In the genomic region with DNA sequence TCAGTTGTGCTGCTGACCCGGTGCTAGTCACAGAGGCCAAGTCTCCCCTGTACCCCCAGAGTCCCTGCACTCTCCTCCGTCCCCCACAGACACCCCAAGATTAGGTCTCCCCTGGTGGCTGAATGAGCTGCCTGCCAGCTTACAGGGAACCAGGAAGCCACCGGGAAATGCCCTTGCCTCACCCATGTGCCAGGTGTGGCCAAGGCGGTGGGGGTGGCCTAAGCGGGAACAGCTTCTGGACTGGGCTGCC, we compare ENCODE assay signal across 11 cellular contexts. TPM values are rescaled to one million over a fixed set of nuclear protein-coding genes. Genes with fewer than 3 reads are reported as not detected.
DNase-seq lines count a peak whose midpoint lies in the region; ATAC-seq, FAIRE-seq and TF ChIP-seq lines count a peak whose summit lies in the region.
"Had no signal": no experiment of that assay in that cellular context is flagged by ENCODE, and none has a peak within 500 bp of the region (broad histone marks: within the 10 kb centered on the region; RNA-seq: fewer than 3 reads in every experiment).

No MANE protein-coding gene starts in this region.

- H3K36me3 Mint-ChIP-seq in Calu3 (ENCODE audit: insufficient read depth, unreplicated experiment) (peaks cover 49% of the 10 kb centered on the region), astrocyte (ENCODE audit: low read depth, unreplicated experiment) (peaks cover 15% of the 10 kb centered on the region)
- H3K36me3 Mint-ChIP-seq in activated T-cell treated with anti-CD3 and anti-CD28 coated beads, Interleukin-2, amount 50 U/mL, for 4 hours (ENCODE audit: insufficient read depth) = no peaks in the 10 kb centered on the region

- 90% methylated on average over 4 of the region's 5 CpGs for WGBS in smooth muscle cell (ENCODE audit: low lambda C conversion rate)
- WGBS in testis, 2 donors = 90 to 94% methylated on average over 5 of the region's 5 CpGs
- WGBS in ovary, 3 donors = 86 to 90% (median 89%) methylated on average over 5 of the region's 5 CpGs

- peaks cover 42% of the 10 kb centered on the region for H3K4me1 ChIP-seq in astrocyte (ENCODE audit: insufficient read depth, low read length)
- peaks cover 44 to 80% of the 10 kb centered on the region in 2 donors for H3K4me1 ChIP-seq in left lung
- peaks cover 24% of the 10 kb centered on the region for H3K4me1 ChIP-seq in smooth muscle cell (ENCODE audit: low read depth)
- peaks cover 63% of the 10 kb centered on the region for H3K4me1 ChIP-seq in testis
- peaks cover 19% of the 10 kb centered on the region for H3K4me1 ChIP-seq in ovary (ENCODE audit: insufficient read depth)

- TF ChIP-seq POLR2A in testis (IDR thresholded peaks at IDR 0.05) = no peak
- no peak for TF ChIP-seq POLR2A in ovary (IDR thresholded peaks at IDR 0.05)

- DNase-seq in Calu3 = peak; percentile 77
- no peak for DNase-seq in astrocyte (ENCODE audit: low read depth)
- no peak for DNase-seq in left lung
- no peak for DNase-seq in smooth muscle cell (lab: John Stamatoyannopoulos, UW; ENCODE audit: unreplicated experiment)
- DNase-seq in GM03348 (ENCODE audit: low spot score) = no peak
- DNase-seq in activated T-cell treated with anti-CD3 and anti-CD28 coated beads, Interleukin-2, amount 50 U/mL, for 4 hours = no peak
- no peak for DNase-seq in testis
- no peak for DNase-seq in ovary
- DNase-seq: AML-193, NCI-H446 had no signal

- H3K27me3 Mint-ChIP-seq in Calu3 (ENCODE audit: unreplicated experiment) (no peaks in the 10 kb centered on the region), astrocyte (ENCODE audit: low read depth, unreplicated experiment) (no peaks in the 10 kb centered on the region)
- no peaks in the 10 kb centered on the region for H3K27me3 Mint-ChIP-seq in activated T-cell treated with anti-CD3 and anti-CD28 coated beads, Interleukin-2, amount 50 U/mL, for 4 hours (ENCODE audit: low read depth)

- H3K9me3 ChIP-seq in astrocyte (ENCODE audit: insufficient read depth, low read depth, low read length) = no peaks in the 10 kb centered on the region
- H3K9me3 ChIP-seq in left lung = no peaks in the 10 kb centered on the region
- no peaks in the 10 kb centered on the region for H3K9me3 ChIP-seq in smooth muscle cell (replicated peaks; ENCODE audit: low read depth)
- H3K9me3 ChIP-seq in testis = no peaks in the 10 kb centered on the region
- H3K9me3 ChIP-seq in ovary = no peaks in the 10 kb centered on the region

- H3K9ac ChIP-seq in astrocyte (ENCODE audit: low read length) (peak overlapping the region; percentile 40), smooth muscle cell (ENCODE audit: low read depth) (peak overlapping the region; percentile 64)

- H4K20me1 ChIP-seq in astrocyte (ENCODE audit: insufficient read depth, low read length) (peaks cover 43% of the 10 kb centered on the region), smooth muscle cell (ENCODE audit: low read depth) (peaks cover 54% of the 10 kb centered on the region)

- peak overlapping the region; percentile 85 for H3K27ac Mint-ChIP-seq in Calu3 (ENCODE audit: unreplicated experiment)
- H3K27ac Mint-ChIP-seq in astrocyte (ENCODE audit: unreplicated experiment) = no peak overlapping the region
- H3K27ac Mint-ChIP-seq: activated naive CD4-positive, alpha-beta T cell treated with anti-CD3 and anti-CD28 coated beads for 36 hours had no signal

- TF ChIP-seq EP300 in ovary (IDR thresholded peaks at IDR 0.05) = no peak

- H2AFZ ChIP-seq in astrocyte (ENCODE audit: low read depth, low read length) (no peak overlapping the region), smooth muscle cell (ENCODE audit: low read depth) (no peak overlapping the region)

- H3K27me3 ChIP-seq in astrocyte (ENCODE audit: insufficient read depth, low read length) (no peaks in the 10 kb centered on the region), left lung (no peaks in the 10 kb centered on the region), smooth muscle cell (ENCODE audit: low read depth) (no peaks in the 10 kb centered on the region), testis (no peaks in the 10 kb centered on the region), ovary (no peaks in the 10 kb centered on the region)

- H3K9me3 Mint-ChIP-seq in Calu3 (ENCODE audit: low read depth, unreplicated experiment) (no peaks in the 10 kb centered on the region), astrocyte (ENCODE audit: unreplicated experiment) (no peaks in the 10 kb centered on the region)
- no peaks in the 10 kb centered on the region for H3K9me3 Mint-ChIP-seq in activated T-cell treated with anti-CD3 and anti-CD28 coated beads, Interleukin-2, amount 50 U/mL, for 4 hours
- H3K9me3 Mint-ChIP-seq: activated naive CD4-positive, alpha-beta T cell treated with anti-CD3 and anti-CD28 coated beads for 36 hours had no signal

- H3K79me2 ChIP-seq in astrocyte (ENCODE audit: insufficient read depth, low read length) = peaks cover 47% of the 10 kb centered on the region
- peaks cover 22% of the 10 kb centered on the region for H3K79me2 ChIP-seq in smooth muscle cell (ENCODE audit: low read depth)

- H3K4me3 ChIP-seq in astrocyte (ENCODE audit: insufficient read depth, low read depth, low read length) (no peak overlapping the region), left lung (no peak overlapping the region), smooth muscle cell (no peak overlapping the region), testis (no peak overlapping the region), ovary (no peak overlapping the region)

- H3K4me2 ChIP-seq in astrocyte (ENCODE audit: low read length) (peak overlapping the region; percentile 28), smooth muscle cell (no peak overlapping the region)

- H3F3A ChIP-seq in smooth muscle cell (ENCODE audit: low read depth) = peaks cover 9% of the 10 kb centered on the region

- peak; percentile 30 for ATAC-seq in left lung
- no peak for ATAC-seq in activated T-cell treated with anti-CD3 and anti-CD28 coated beads, Interleukin-2, amount 50 U/mL, for 4 hours

- H3K27ac ChIP-seq in astrocyte (ENCODE audit: low read depth, low read length) (peak overlapping the region; percentile 79), left lung (peak overlapping the region; percentile 19 to 66), smooth muscle cell (ENCODE audit: low read depth) (peak overlapping the region; percentile 90), testis (no peak overlapping the region), ovary (no peak overlapping the region)

- no peak for TF ChIP-seq CTCF in Calu3 (IDR thresholded peaks at IDR 0.05; ENCODE audit: unreplicated experiment)
- TF ChIP-seq CTCF in astrocyte (IDR thresholded peaks at IDR 0.05; ENCODE audit: insufficient read depth, low read depth, low read length) = no peak
- TF ChIP-seq CTCF in left lung (IDR thresholded peaks at IDR 0.05) = no peak
- no peak for TF ChIP-seq CTCF in smooth muscle cell (IDR thresholded peaks at IDR 0.05; ENCODE audit: borderline replicate concordance, insufficient read depth, poor library complexity, severe bottlenecking)
- no peak for TF ChIP-seq CTCF in testis (IDR thresholded peaks at IDR 0.05)
- TF ChIP-seq CTCF in ovary (IDR thresholded peaks at IDR 0.05) = no peak

- no peak for FAIRE-seq in astrocyte (lab: Jason Lieb, UNC)

- H3K4me3 Mint-ChIP-seq in Calu3 (ENCODE audit: low read depth, unreplicated experiment) (no peak overlapping the region), astrocyte (ENCODE audit: unreplicated experiment) (no peak overlapping the region)
- H3K4me3 Mint-ChIP-seq in activated T-cell treated with anti-CD3 and anti-CD28 coated beads, Interleukin-2, amount 50 U/mL, for 4 hours = no peak overlapping the region
- H3K4me3 Mint-ChIP-seq: activated naive CD4-positive, alpha-beta T cell treated with anti-CD3 and anti-CD28 coated beads for 36 hours had no signal

- H3K36me3 ChIP-seq in astrocyte (ENCODE audit: insufficient read depth, low read length) (no peaks in the 10 kb centered on the region), left lung (no peaks in the 10 kb centered on the region), smooth muscle cell (ENCODE audit: low read depth) (no peaks in the 10 kb centered on the region), testis (ENCODE audit: low read depth, missing control alignments) (no peaks in the 10 kb centered on the region), ovary (no peaks in the 10 kb centered on the region)

- intact Hi-C loops in Calu3 (cut with micrococcal nuclease; ENCODE audit: unreplicated experiment) (no loop called here), left lung (cut with DNase I) (no loop called here), testis (cut with DNase I; ENCODE audit: low total_unique reads) (no loop called here), ovary (cut with DNase I) (loop anchor here in 1 of 4 donors (5.0 kb wide), 1 partner anchor 48 kb away; no protein-coding TSS in a partner anchor)

- BruUV-seq in Calu3 (replicated peaks; lab: Mats Ljungman, UMichigan) = no TSS peak

- peaks cover 51% of the 10 kb centered on the region for H3K4me1 Mint-ChIP-seq in Calu3 (ENCODE audit: low read depth, unreplicated experiment)
- H3K4me1 Mint-ChIP-seq in astrocyte (ENCODE audit: low read depth, unreplicated experiment) = peaks cover 37% of the 10 kb centered on the region
- H3K4me1 Mint-ChIP-seq in activated T-cell treated with anti-CD3 and anti-CD28 coated beads, Interleukin-2, amount 50 U/mL, for 4 hours (ENCODE audit: low read depth) = peaks cover 8% of the 10 kb centered on the region

- CTCF ChIA-PET in Calu3 (lab: Charles Lee) = interaction anchor here (0.6 kb wide), 1 partner anchor 140 kb away, joined by 5 read pairs; no protein-coding TSS in a partner anchor

RNA-seq across cellular contexts. Expression of gene HSPG2, which starts 32.7 kb away (rescaled TPM):
- total RNA-seq in Calu3 (2022) (397 and 398 TPM in 2 replicates), astrocyte (249 and 262 TPM in 2 replicates), left lung (100 to 1,000 TPM; 324 to 434 TPM), smooth muscle cell (26.4 and 40.7 TPM in 2 replicates), testis (10 to 100 TPM; 51.8 to 54.2 TPM), ovary (100 to 1,000 TPM in 4 of 7 donors, 10 to 100 TPM in 3; 27.3 to 294 (median 116) TPM)
- polyA plus RNA-seq in smooth muscle cell (46.7 and 55.4 TPM in 2 replicates), testis (ENCODE audit: insufficient read depth, low read depth, low replicate concordance) (72.1 TPM), ovary (10 to 100 TPM; 37.9 to 65.0 TPM)
- total RNA-seq in activated T-cell treated with anti-CD3 and anti-CD28 coated beads, Interleukin-2, amount 50 U/mL, for 4 hours = 1 to 10 TPM in 2 of 3 donors, under 1 TPM in 1; 0.92 to 1.7 (median 1.2) TPM

Comparison
In these comparisons a context has a peak if more than half of its experiments do, and no peak if none do; other contexts are left out.
1. H3K27ac ChIP-seq: peak in astrocyte (single experiment), left lung (2 of 2) and smooth muscle cell (single experiment); none in testis (0 of 2) and ovary (0 of 2).
2. RNA of gene HSPG2, which starts 32.7 kb away (total RNA-seq): 324 to 434 TPM in left lung, 397 to 398 TPM in Calu3, 249 to 262 TPM in astrocyte, 27.3 to 294 TPM in ovary, 51.8 to 54.2 TPM in testis and 26.4 to 40.7 TPM in smooth muscle cell; 0.92 to 1.7 TPM in activated T-cell treated with anti-CD3 and anti-CD28 coated beads, Interleukin-2, amount 50 U/mL, for 4 hours; every median in the first group is over 10 times any median in the second.